In genomic region chr11:124761301-124762021, GRCh38 we compare ENCODE assay signal across 8 cellular contexts. TPM values are rescaled to one million over a fixed set of nuclear protein-coding genes. Genes with fewer than 3 reads are reported as not detected.
DNase-seq lines count a peak whose midpoint lies in the region; ATAC-seq and TF ChIP-seq lines count a peak whose summit lies in the region.

No MANE protein-coding gene starts in this region.

- H3K4me2 ChIP-seq in SU-DHL-6 (ENCODE audit: low read depth, low read length, poor library complexity, severe bottlenecking) = peak overlapping the region; percentile 60

- H3K4me3 ChIP-seq in SU-DHL-6 (ENCODE audit: insufficient read depth, low read length, poor library complexity, severe bottlenecking) = peak overlapping the region; percentile 61
- H3K4me3 ChIP-seq in right atrium auricular region = peak overlapping the region; percentile 55 to 65

- H3K9ac ChIP-seq in SU-DHL-6 (ENCODE audit: low read length) = peak overlapping the region; percentile 63

- TF ChIP-seq CTCF in SU-DHL-6 (IDR thresholded peaks at IDR 0.05; ENCODE audit: insufficient read depth, low read length, poor library complexity, severe bottlenecking) = no peak
- no peak for TF ChIP-seq CTCF in right atrium auricular region (IDR thresholded peaks at IDR 0.05)

- H3F3A ChIP-seq in SU-DHL-6 (ENCODE audit: insufficient read depth) = no peaks in the 10 kb centered on the region

- H4K20me1 ChIP-seq in SU-DHL-6 (ENCODE audit: low read depth, low read length) = no peaks in the 10 kb centered on the region

- no peaks in the 10 kb centered on the region for H3K79me2 ChIP-seq in SU-DHL-6 (ENCODE audit: insufficient read depth, low read length)

- peaks cover 0 to 59% of the 10 kb centered on the region in 2 donors for H3K4me1 ChIP-seq in right atrium auricular region

- H3K4me3 Mint-ChIP-seq in stimulated activated naive B cell treated with anti-CD40 and anti-IgM and Interleukin-4, amounts not matched to agents 10 μg/mL and 1 μg/mL and 100 μg/mL, for 72 hours = peak overlapping the region; percentile 83 to 95

- H3K27ac Mint-ChIP-seq in stimulated activated naive B cell treated with anti-CD40 and anti-IgM and Interleukin-4, amounts not matched to agents 10 μg/mL and 1 μg/mL and 100 μg/mL, for 72 hours = peak overlapping the region; percentile 84

- H3K9me3 Mint-ChIP-seq in stimulated activated naive B cell treated with anti-CD40 and anti-IgM and Interleukin-4, amounts not matched to agents 10 μg/mL and 1 μg/mL and 100 μg/mL, for 72 hours = no peaks in the 10 kb centered on the region

- H3K27ac ChIP-seq in SU-DHL-6 (ENCODE audit: low read depth, low read length) (no peak overlapping the region), right atrium auricular region (peak overlapping the region; percentile 87 to 88)

- ATAC-seq in GM19397 (IDR thresholded peaks at IDR 0.05; ENCODE audit: unreplicated experiment) = peak; percentile 0
- ATAC-seq in stimulated activated naive B cell treated with anti-CD40 and anti-IgM and Interleukin-4, amounts not matched to agents 10 μg/mL and 1 μg/mL and 100 μg/mL, for 72 hours (replicated peaks) = peak in 1 of 2 donors; percentile 11

- no peaks in the 10 kb centered on the region for H3K9me3 ChIP-seq in SU-DHL-6 (ENCODE audit: insufficient read depth, low read length)
- H3K9me3 ChIP-seq in right atrium auricular region = no peaks in the 10 kb centered on the region

- H3K27me3 Mint-ChIP-seq in stimulated activated naive B cell treated with anti-CD40 and anti-IgM and Interleukin-4, amounts not matched to agents 10 μg/mL and 1 μg/mL and 100 μg/mL, for 72 hours = no peaks in the 10 kb centered on the region

- H3K9me2 ChIP-seq in SU-DHL-6 (replicated peaks; ENCODE audit: insufficient read depth, low read length) = no peaks in the 10 kb centered on the region

- H3K36me3 ChIP-seq in SU-DHL-6 (ENCODE audit: low read length) (no peaks in the 10 kb centered on the region), right atrium auricular region (no peaks in the 10 kb centered on the region)

- H2AFZ ChIP-seq in SU-DHL-6 (ENCODE audit: low read depth, low read length, severe bottlenecking) = peak overlapping the region; percentile 66

- no peaks in the 10 kb centered on the region for H3K27me3 ChIP-seq in SU-DHL-6 (ENCODE audit: low read length)
- peaks cover 9 to 10% of the 10 kb centered on the region in 2 donors for H3K27me3 ChIP-seq in right atrium auricular region

- peaks cover 31 to 53% of the 10 kb centered on the region in 2 donors for H3K4me1 Mint-ChIP-seq in stimulated activated naive B cell treated with anti-CD40 and anti-IgM and Interleukin-4, amounts not matched to agents 10 μg/mL and 1 μg/mL and 100 μg/mL, for 72 hours

- H3K36me3 Mint-ChIP-seq in stimulated activated naive B cell treated with anti-CD40 and anti-IgM and Interleukin-4, amounts not matched to agents 10 μg/mL and 1 μg/mL and 100 μg/mL, for 72 hours = peaks cover 1 to 8% of the 10 kb centered on the region in 2 donors

- DNase-seq in right atrium auricular region (ENCODE audit: low spot score) (no peak), T1000 (lab: John Stamatoyannopoulos, UW) (no peak), AG08396 (ENCODE audit: low spot score) (no peak), NCI-H2227 treated with DMSO at 0.1 percent for 48 hours (lab: John Stamatoyannopoulos, UW) (no peak), NCI-H2029 (lab: John Stamatoyannopoulos, UW) (no peak)
- no peak for DNase-seq in stimulated activated naive B cell treated with anti-CD40 and anti-IgM and Interleukin-4, amounts not matched to agents 10 μg/mL and 1 μg/mL and 100 μg/mL, for 72 hours

RNA-seq across cellular contexts. Expression of gene ESAM, which starts 0.6 kb away (rescaled TPM):
- total RNA-seq in right atrium auricular region = 10 to 100 TPM; 60.6 to 64.6 TPM

RNA-seq across cellular contexts. Expression of gene VSIG2, which starts 9.4 kb away (rescaled TPM):
- 1 to 10 TPM; 1.1 to 6.3 TPM for total RNA-seq in right atrium auricular region

RNA-seq across cellular contexts. Expression of gene NRGN, which starts 21.7 kb away (rescaled TPM):
- 1 to 10 TPM; 2.2 to 2.8 TPM for total RNA-seq in right atrium auricular region

RNA-seq across cellular contexts. Expression of gene MSANTD2, which starts 38.7 kb away (rescaled TPM):
- 1 to 10 TPM; 2.9 to 6.5 TPM for total RNA-seq in right atrium auricular region
